ENCODE assay signal across 1 cellular context in the genomic region with DNA sequence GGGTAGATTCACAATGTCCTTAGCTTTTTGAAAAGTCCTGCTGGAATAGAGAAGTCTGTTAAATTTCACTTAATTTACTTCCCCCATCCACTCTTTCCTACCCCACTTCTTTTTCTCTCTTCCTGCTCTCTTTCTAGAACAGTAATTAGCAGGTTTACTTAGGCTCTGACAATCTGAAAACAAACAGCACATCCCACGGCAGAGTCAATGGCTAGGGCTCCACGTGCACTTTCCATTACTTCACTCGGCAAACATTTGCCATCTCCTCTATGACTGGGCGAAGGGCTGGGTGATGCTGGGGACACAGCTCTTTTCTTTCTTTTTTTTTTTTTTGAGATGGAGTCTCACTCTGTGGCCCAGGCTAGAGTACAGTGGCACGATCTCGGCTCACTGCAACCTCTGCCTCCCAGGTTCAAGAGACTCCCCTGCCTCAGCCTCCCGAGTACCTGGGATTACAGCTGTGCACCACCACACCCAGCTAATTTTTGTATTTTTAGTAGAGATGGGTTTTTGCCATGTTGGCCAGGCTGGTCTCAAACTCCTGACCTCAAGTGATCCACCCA.
TF ChIP-seq lines count a peak whose summit lies in the region.
"Not testable (repeated sequence)": the region's sequence is repeated elsewhere in the genome, so short reads cannot be mapped to it uniquely, and the experiment has no call there.

No MANE protein-coding gene starts in this region.

TF ChIP-seq in HepG2, 621 proteins besides CTCF, POLR2A, EP300 and RAD21 (continued from another document):
- TF ChIP-seq, protein P1, sequence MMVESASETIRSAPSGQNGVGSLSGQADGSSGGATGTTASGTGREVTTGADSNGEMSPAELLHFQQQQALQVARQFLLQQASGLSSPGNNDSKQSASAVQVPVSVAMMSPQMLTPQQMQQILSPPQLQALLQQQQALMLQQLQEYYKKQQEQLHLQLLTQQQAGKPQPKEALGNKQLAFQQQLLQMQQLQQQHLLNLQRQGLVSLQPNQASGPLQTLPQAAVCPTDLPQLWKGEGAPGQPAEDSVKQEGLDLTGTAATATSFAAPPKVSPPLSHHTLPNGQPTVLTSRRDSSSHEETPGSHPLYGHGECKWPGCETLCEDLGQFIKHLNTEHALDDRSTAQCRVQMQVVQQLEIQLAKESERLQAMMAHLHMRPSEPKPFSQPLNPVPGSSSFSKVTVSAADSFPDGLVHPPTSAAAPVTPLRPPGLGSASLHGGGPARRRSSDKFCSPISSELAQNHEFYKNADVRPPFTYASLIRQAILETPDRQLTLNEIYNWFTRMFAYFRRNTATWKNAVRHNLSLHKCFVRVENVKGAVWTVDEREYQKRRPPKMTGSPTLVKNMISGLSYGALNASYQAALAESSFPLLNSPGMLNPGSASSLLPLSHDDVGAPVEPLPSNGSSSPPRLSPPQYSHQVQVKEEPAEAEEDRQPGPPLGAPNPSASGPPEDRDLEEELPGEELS (CRISPR knock-in tag; IDR thresholded peaks at IDR 0.05) = peak; percentile 88
- TF ChIP-seq JUND (CRISPR knock-in tag; IDR thresholded peaks at IDR 0.05) = peak; percentile 67; the same call in 1 of the 2 replicates
- TF ChIP-seq NFYB (CRISPR knock-in tag; IDR thresholded peaks at IDR 0.05) = peak; percentile 31; the same call in 1 of the 2 replicates
- peak; percentile 91 for TF ChIP-seq ZNF121 (CRISPR knock-in tag; IDR thresholded peaks at IDR 0.05)
- TF ChIP-seq TEAD3 (CRISPR knock-in tag; optimal IDR thresholded peaks at IDR 0.05; ENCODE audit: borderline replicate concordance) = peak; percentile 78
- peak; percentile 71; the same call in 1 of the 2 replicates for TF ChIP-seq DNMT3B (CRISPR knock-in tag; conservative IDR thresholded peaks at IDR 0.05)
- TF ChIP-seq KLF16 (CRISPR knock-in tag; IDR thresholded peaks at IDR 0.05) = 0 out of 4 replicates have a peak, but pooled peaks of 1 of the 2 experiments have one; percentile 63
- peak; percentile 62 for TF ChIP-seq KAT8 (CRISPR knock-in tag; IDR thresholded peaks at IDR 0.05)
- TF ChIP-seq CREB1, SOX6 (IDR thresholded peaks at IDR 0.05): not testable (repeated sequence)
- peak; percentile 54 for TF ChIP-seq CREB1 (CRISPR knock-in tag; IDR thresholded peaks at IDR 0.05)
- peak; percentile 81 for TF ChIP-seq SOX6 (CRISPR knock-in tag; IDR thresholded peaks at IDR 0.05)
- peak; percentile 72 for TF ChIP-seq MYC (CRISPR knock-in tag; IDR thresholded peaks at IDR 0.05; ENCODE audit: borderline replicate concordance)
- peak; percentile 78 for TF ChIP-seq FOXA1 (IDR thresholded peaks at IDR 0.05)
- TF ChIP-seq FOXA1 (CRISPR knock-in tag; IDR thresholded peaks at IDR 0.05) = peak; percentile 94
- TF ChIP-seq RXRB (CRISPR knock-in tag; IDR thresholded peaks at IDR 0.05; ENCODE audit: borderline replicate concordance) = peak; percentile 81
- peak; percentile 42; the same call in 1 of the 2 replicates for TF ChIP-seq GATAD1 (CRISPR knock-in tag; IDR thresholded peaks at IDR 0.05)
- peak; percentile 49 for TF ChIP-seq NR2F6 (IDR thresholded peaks at IDR 0.05)
- TF ChIP-seq NR2F6 (CRISPR knock-in tag; IDR thresholded peaks at IDR 0.05) = 0 out of 2 replicates have a peak, but pooled peaks have one; percentile 35
- TF ChIP-seq ZNF607 (CRISPR knock-in tag; IDR thresholded peaks at IDR 0.05; ENCODE audit: borderline replicate concordance) = 0 out of 2 replicates have a peak, but pooled peaks have one; percentile 55
- TF ChIP-seq FOSL2 (CRISPR knock-in tag; IDR thresholded peaks at IDR 0.05) = peak; percentile 81
- TF ChIP-seq ZNF331 (CRISPR knock-in tag; IDR thresholded peaks at IDR 0.05) = peak; percentile 73
- peak; percentile 60 for TF ChIP-seq CEBPG (CRISPR knock-in tag; IDR thresholded peaks at IDR 0.05)
- peak; percentile 29; the same call in 1 of the 2 replicates for TF ChIP-seq KLF6 (CRISPR knock-in tag; IDR thresholded peaks at IDR 0.05)
- TF ChIP-seq ZNF317 (CRISPR knock-in tag; IDR thresholded peaks at IDR 0.05) = 0 out of 2 replicates have a peak, but pooled peaks have one; percentile 41
- peak; percentile 56; the same call in 1 of the 2 replicates for TF ChIP-seq MED1 (CRISPR knock-in tag; IDR thresholded peaks at IDR 0.05)
- TF ChIP-seq CEBPB (IDR thresholded peaks at IDR 0.05; ENCODE audit: borderline replicate concordance, low read depth, low read length) = peak; percentile 46; the same call in 1 of the 2 replicates
- TF ChIP-seq KMT2B (CRISPR knock-in tag; IDR thresholded peaks at IDR 0.05) = peak; percentile 47; the same call in 1 of the 2 replicates
- TF ChIP-seq FOXC1 (CRISPR knock-in tag; IDR thresholded peaks at IDR 0.05; ENCODE audit: borderline replicate concordance) = peak; percentile 40; the same call in 1 of the 2 replicates
- TF ChIP-seq ELF3 (CRISPR knock-in tag; IDR thresholded peaks at IDR 0.05) = peak; percentile 64
- TF ChIP-seq ARNTL (CRISPR knock-in tag; IDR thresholded peaks at IDR 0.05) = peak; percentile 80; the same call in 1 of the 2 replicates
- peak; percentile 27; the same call in 1 of the 2 replicates for TF ChIP-seq NCOR1 (IDR thresholded peaks at IDR 0.05; ENCODE audit: borderline replicate concordance, low read length)
- peak; percentile 75; the same call in 1 of the 2 replicates for TF ChIP-seq HMG20B (CRISPR knock-in tag; conservative IDR thresholded peaks at IDR 0.05)
- TF ChIP-seq RARA (CRISPR knock-in tag; IDR thresholded peaks at IDR 0.05) = peak; percentile 84
- peak; percentile 22; the same call in 1 of the 2 replicates for TF ChIP-seq SMC3 (IDR thresholded peaks at IDR 0.05; ENCODE audit: low read length)
- TF ChIP-seq, protein P2, sequence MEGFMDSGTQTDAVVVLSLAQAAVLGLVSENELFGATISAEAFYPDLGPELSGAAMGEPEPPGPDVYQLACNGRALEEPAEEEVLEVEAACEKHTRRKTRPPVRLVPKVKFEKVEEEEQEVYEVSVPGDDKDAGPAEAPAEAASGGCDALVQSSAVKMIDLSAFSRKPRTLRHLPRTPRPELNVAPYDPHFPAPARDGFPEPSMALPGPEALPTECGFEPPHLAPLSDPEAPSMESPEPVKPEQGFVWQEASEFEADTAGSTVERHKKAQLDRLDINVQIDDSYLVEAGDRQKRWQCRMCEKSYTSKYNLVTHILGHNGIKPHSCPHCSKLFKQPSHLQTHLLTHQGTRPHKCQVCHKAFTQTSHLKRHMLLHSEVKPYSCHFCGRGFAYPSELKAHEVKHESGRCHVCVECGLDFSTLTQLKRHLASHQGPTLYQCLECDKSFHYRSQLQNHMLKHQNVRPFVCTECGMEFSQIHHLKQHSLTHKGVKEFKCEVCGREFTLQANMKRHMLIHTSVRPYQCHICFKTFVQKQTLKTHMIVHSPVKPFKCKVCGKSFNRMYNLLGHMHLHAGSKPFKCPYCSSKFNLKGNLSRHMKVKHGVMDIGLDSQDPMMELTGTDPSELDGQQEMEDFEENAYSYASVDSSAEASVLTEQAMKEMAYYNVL (CRISPR knock-in tag; IDR thresholded peaks at IDR 0.05; ENCODE audit: borderline replicate concordance) = peak; percentile 96; the same call in 1 of the 2 replicates
- TF ChIP-seq MEF2D (CRISPR knock-in tag; IDR thresholded peaks at IDR 0.05) = peak; percentile 52; the same call in 1 of the 2 replicates
- 0 out of 2 replicates have a peak, but pooled peaks have one; percentile 27 for TF ChIP-seq KDM3A (CRISPR knock-in tag; IDR thresholded peaks at IDR 0.05; ENCODE audit: low read depth)
- TF ChIP-seq SOX5 (CRISPR knock-in tag; IDR thresholded peaks at IDR 0.05; ENCODE audit: borderline replicate concordance) = peak; percentile 89
- TF ChIP-seq ZNF670 (CRISPR knock-in tag; IDR thresholded peaks at IDR 0.05; ENCODE audit: borderline replicate concordance) = 0 out of 2 replicates have a peak, but pooled peaks have one; percentile 39
- peak; percentile 89 for TF ChIP-seq HHEX (CRISPR knock-in tag; IDR thresholded peaks at IDR 0.05)
- TF ChIP-seq, protein P3, sequence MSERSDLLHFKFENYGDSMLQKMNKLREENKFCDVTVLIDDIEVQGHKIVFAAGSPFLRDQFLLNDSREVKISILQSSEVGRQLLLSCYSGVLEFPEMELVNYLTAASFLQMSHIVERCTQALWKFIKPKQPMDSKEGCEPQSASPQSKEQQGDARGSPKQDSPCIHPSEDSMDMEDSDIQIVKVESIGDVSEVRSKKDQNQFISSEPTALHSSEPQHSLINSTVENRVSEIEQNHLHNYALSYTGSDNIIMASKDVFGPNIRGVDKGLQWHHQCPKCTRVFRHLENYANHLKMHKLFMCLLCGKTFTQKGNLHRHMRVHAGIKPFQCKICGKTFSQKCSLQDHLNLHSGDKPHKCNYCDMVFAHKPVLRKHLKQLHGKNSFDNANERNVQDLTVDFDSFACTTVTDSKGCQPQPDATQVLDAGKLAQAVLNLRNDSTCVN (CRISPR knock-in tag; IDR thresholded peaks at IDR 0.05; ENCODE audit: borderline replicate concordance) = peak; percentile 96
- peak; percentile 13 for TF ChIP-seq HNRNPK (IDR thresholded peaks at IDR 0.05; ENCODE audit: low read depth, low read length, poor library complexity, severe bottlenecking)
- TF ChIP-seq ZNF878 (CRISPR knock-in tag; IDR thresholded peaks at IDR 0.05) = 0 out of 2 replicates have a peak, but pooled peaks have one; percentile 53
- peak; percentile 52; the same call in 1 of the 2 replicates for TF ChIP-seq MIER3 (CRISPR knock-in tag; IDR thresholded peaks at IDR 0.05; ENCODE audit: borderline replicate concordance)
- TF ChIP-seq ZFP36 (IDR thresholded peaks at IDR 0.05; ENCODE audit: borderline replicate concordance, low read depth, low read length, partially characterized antibody) = peak; percentile 19
- peak; percentile 78 for TF ChIP-seq GATAD2A (CRISPR knock-in tag; IDR thresholded peaks at IDR 0.05)
- TF ChIP-seq SALL1 (CRISPR knock-in tag; IDR thresholded peaks at IDR 0.05) = peak; percentile 71
- peak; percentile 28; the same call in 1 of the 2 replicates for TF ChIP-seq FOXO1 (CRISPR knock-in tag; IDR thresholded peaks at IDR 0.05)
- TF ChIP-seq, protein P4, sequence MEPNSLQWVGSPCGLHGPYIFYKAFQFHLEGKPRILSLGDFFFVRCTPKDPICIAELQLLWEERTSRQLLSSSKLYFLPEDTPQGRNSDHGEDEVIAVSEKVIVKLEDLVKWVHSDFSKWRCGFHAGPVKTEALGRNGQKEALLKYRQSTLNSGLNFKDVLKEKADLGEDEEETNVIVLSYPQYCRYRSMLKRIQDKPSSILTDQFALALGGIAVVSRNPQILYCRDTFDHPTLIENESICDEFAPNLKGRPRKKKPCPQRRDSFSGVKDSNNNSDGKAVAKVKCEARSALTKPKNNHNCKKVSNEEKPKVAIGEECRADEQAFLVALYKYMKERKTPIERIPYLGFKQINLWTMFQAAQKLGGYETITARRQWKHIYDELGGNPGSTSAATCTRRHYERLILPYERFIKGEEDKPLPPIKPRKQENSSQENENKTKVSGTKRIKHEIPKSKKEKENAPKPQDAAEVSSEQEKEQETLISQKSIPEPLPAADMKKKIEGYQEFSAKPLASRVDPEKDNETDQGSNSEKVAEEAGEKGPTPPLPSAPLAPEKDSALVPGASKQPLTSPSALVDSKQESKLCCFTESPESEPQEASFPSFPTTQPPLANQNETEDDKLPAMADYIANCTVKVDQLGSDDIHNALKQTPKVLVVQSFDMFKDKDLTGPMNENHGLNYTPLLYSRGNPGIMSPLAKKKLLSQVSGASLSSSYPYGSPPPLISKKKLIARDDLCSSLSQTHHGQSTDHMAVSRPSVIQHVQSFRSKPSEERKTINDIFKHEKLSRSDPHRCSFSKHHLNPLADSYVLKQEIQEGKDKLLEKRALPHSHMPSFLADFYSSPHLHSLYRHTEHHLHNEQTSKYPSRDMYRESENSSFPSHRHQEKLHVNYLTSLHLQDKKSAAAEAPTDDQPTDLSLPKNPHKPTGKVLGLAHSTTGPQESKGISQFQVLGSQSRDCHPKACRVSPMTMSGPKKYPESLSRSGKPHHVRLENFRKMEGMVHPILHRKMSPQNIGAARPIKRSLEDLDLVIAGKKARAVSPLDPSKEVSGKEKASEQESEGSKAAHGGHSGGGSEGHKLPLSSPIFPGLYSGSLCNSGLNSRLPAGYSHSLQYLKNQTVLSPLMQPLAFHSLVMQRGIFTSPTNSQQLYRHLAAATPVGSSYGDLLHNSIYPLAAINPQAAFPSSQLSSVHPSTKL (CRISPR knock-in tag; IDR thresholded peaks at IDR 0.05) = peak; percentile 86
